In the genomic region with DNA sequence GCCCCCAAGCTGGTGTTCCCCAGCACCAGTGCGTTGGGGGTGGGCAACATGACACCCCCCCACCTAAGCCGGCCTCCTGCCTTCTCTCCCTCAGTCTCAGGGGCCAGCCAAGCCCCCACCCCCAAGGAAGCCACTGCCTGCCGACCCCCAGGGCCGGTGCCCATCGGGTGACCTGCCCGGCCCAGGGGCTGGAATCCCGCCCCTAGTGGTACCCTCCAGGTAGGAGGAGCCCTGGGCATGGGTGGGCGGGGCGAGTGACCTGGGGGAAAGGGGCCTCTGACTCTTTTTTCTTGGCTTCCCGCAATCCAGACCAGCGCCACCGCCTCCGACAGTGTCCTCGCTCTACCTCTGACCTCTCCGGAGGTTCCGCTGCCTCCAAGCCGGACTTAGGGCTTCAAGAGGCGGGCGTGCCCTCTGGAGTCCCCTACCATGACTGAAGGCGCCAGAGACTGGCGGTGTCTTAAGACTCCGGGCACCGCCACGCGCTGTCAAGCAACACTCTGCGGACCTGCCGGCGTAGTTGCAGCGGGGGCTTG, we compare ENCODE assay signal across 9 cellular contexts. TPM values are rescaled to one million over a fixed set of nuclear protein-coding genes. Genes with fewer than 3 reads are reported as not detected.
DNase-seq lines count a peak whose midpoint lies in the region; ATAC-seq and TF ChIP-seq lines count a peak whose summit lies in the region.
"Had no signal": no experiment of that assay in that cellular context is flagged by ENCODE, and none has a peak within 500 bp of the region (broad histone marks: within the 10 kb centered on the region; RNA-seq: fewer than 3 reads in every experiment).

No MANE protein-coding gene starts in this region.

- peaks cover 16% of the 10 kb centered on the region for H3K36me3 Mint-ChIP-seq in activated CD4-positive, alpha-beta T cell treated with anti-CD3 and anti-CD28 coated beads for 36 hours (ENCODE audit: low read depth)
- H3K36me3 Mint-ChIP-seq in HFFc6 (ENCODE audit: low read depth): peaks cover 4% of the 10 kb centered on the region; the same call in 1 of the 2 replicates

- intact Hi-C loops in activated CD4-positive, alpha-beta T cell treated with anti-CD3 and anti-CD28 coated beads for 36 hours (cut with DNase I, micrococcal nuclease): loop anchor here (1.0 to 5.0 kb wide), 3 partner anchors 100 to 585 kb away; a partner anchor contains a TSS

- H3K4me3 ChIP-seq in fibroblast of the aortic adventitia (ENCODE audit: low read depth, low read length): no peak overlapping the region

- no peaks in the 10 kb centered on the region for H3K27me3 Mint-ChIP-seq in activated CD4-positive, alpha-beta T cell treated with anti-CD3 and anti-CD28 coated beads for 36 hours
- no peaks in the 10 kb centered on the region; the same call in 1 of the 2 replicates for H3K27me3 Mint-ChIP-seq in HFFc6 (ENCODE audit: insufficient read depth)
- H3K27me3 Mint-ChIP-seq: activated CD4-positive, alpha-beta memory T cell treated with anti-CD3 and anti-CD28 coated beads, Interleukin-2, amount 10 ng/mL, durations not matched to agents 7 days and 5 days had no signal

- peak; percentile 46 for DNase-seq in activated CD4-positive, alpha-beta T cell treated with anti-CD3 and anti-CD28 coated beads for 36 hours
- DNase-seq in activated CD4-positive, alpha-beta T cell treated with anti-CD3 and anti-CD28 coated beads for 4 hours: no peak
- DNase-seq in NCI-H526 treated with DMSO at 0.1 percent for 48 hours (lab: John Stamatoyannopoulos, UW) (peak; percentile 74), fibroblast of the aortic adventitia (ENCODE audit: low read depth) (no peak), retina (peak; percentile 63), HFFc6 (no peak), dermis blood vessel endothelial cell (no peak)

- H3K4me1 Mint-ChIP-seq in activated CD4-positive, alpha-beta T cell treated with anti-CD3 and anti-CD28 coated beads for 36 hours: peaks cover 31% of the 10 kb centered on the region
- H3K4me1 Mint-ChIP-seq in HFFc6 (ENCODE audit: low read depth): peaks cover 30% of the 10 kb centered on the region

- no peak for ATAC-seq in activated CD4-positive, alpha-beta T cell treated with anti-CD3 and anti-CD28 coated beads for 36 hours
- no peak for ATAC-seq in HG02588 (IDR thresholded peaks at IDR 0.05; ENCODE audit: unreplicated experiment)

- TF ChIP-seq CTCF in fibroblast of the aortic adventitia (IDR thresholded peaks at IDR 0.05; ENCODE audit: insufficient read depth, low read length): peak; percentile 11
- TF ChIP-seq CTCF in HFFc6 (IDR thresholded peaks at IDR 0.05): no peak

- CTCF ChIA-PET in activated CD4-positive, alpha-beta T cell treated with anti-CD3 and anti-CD28 coated beads for 36 hours (lab: Charles Lee): interaction anchor here (0.6 to 9.1 kb wide), 30 partner anchors 8 to 623 kb away, joined by 3 to 81 read pairs (median 5); a partner anchor contains a TSS

- no peaks in the 10 kb centered on the region for H3K9me3 Mint-ChIP-seq in activated CD4-positive, alpha-beta T cell treated with anti-CD3 and anti-CD28 coated beads for 36 hours (ENCODE audit: low read depth)
- H3K9me3 Mint-ChIP-seq in HFFc6: no peaks in the 10 kb centered on the region
- H3K9me3 Mint-ChIP-seq: activated CD4-positive, alpha-beta memory T cell treated with anti-CD3 and anti-CD28 coated beads, Interleukin-2, amount 10 ng/mL, durations not matched to agents 7 days and 5 days had no signal

- peak overlapping the region; percentile 31 for H3K27ac Mint-ChIP-seq in activated CD4-positive, alpha-beta T cell treated with anti-CD3 and anti-CD28 coated beads for 36 hours
- H3K27ac Mint-ChIP-seq in HFFc6: no peak overlapping the region

- H3K4me3 Mint-ChIP-seq in activated CD4-positive, alpha-beta T cell treated with anti-CD3 and anti-CD28 coated beads for 36 hours: peak overlapping the region; percentile 83
- H3K4me3 Mint-ChIP-seq in HFFc6: no peak overlapping the region; the same call in 1 of the 2 replicates

- POLR2A ChIA-PET in activated CD4-positive, alpha-beta T cell treated with anti-CD3 and anti-CD28 coated beads for 36 hours (lab: Charles Lee): interaction anchor here (0.5 kb wide), 1 partner anchor 83 kb away, joined by 3 read pairs; no protein-coding TSS in a partner anchor

RNA-seq across cellular contexts. Expression of a gene that starts 1.3 kb away (rescaled TPM):
- total RNA-seq in activated CD4-positive, alpha-beta T cell treated with anti-CD3 and anti-CD28 coated beads for 36 hours: 1 to 10 TPM; 6.3 to 6.5 TPM
- total RNA-seq in fibroblast of the aortic adventitia (ENCODE audit: low replicate concordance): 2.4 and 5.3 TPM in 2 replicates
- total RNA-seq in HFFc6 (2021; fragmentation: NEBNext Ultra II Directional; extraction: Animal tissue kit (Norgen Biotek cat#: 25700)): 1 to 10 TPM; 3.6 to 5.6 (median 4.8) TPM
- 9.5 and 15.7 TPM in 2 replicates for total RNA-seq in dermis blood vessel endothelial cell

RNA-seq across cellular contexts. Expression of a gene that starts 11.1 kb away (rescaled TPM):
- total RNA-seq in activated CD4-positive, alpha-beta T cell treated with anti-CD3 and anti-CD28 coated beads for 36 hours: 10 to 100 TPM; 42.4 to 48.8 TPM
- total RNA-seq in fibroblast of the aortic adventitia (ENCODE audit: low replicate concordance) (39.0 and 69.9 TPM in 2 replicates), dermis blood vessel endothelial cell (289 and 307 TPM in 2 replicates)
- 10 to 100 TPM; 51.1 to 66.9 (median 63.7) TPM for total RNA-seq in HFFc6 (2021; fragmentation: NEBNext Ultra II Directional; extraction: Animal tissue kit (Norgen Biotek cat#: 25700))

RNA-seq across cellular contexts. Expression of a gene that starts 16.4 kb away (rescaled TPM):
- total RNA-seq in activated CD4-positive, alpha-beta T cell treated with anti-CD3 and anti-CD28 coated beads for 36 hours: 1 to 10 TPM; 5.1 to 6.9 TPM
- total RNA-seq in fibroblast of the aortic adventitia (ENCODE audit: low replicate concordance) (0.90 TPM in 1 of 2 replicates, not detected in the other), dermis blood vessel endothelial cell (1.9 and 2.2 TPM in 2 replicates)
- under 1 TPM; 0.25 to 0.87 (median 0.55) TPM for total RNA-seq in HFFc6 (2021; fragmentation: NEBNext Ultra II Directional; extraction: Animal tissue kit (Norgen Biotek cat#: 25700))

RNA-seq across cellular contexts. Expression of a gene that starts 28.6 kb away (rescaled TPM):
- not detected for total RNA-seq in activated CD4-positive, alpha-beta T cell treated with anti-CD3 and anti-CD28 coated beads for 36 hours
- total RNA-seq in fibroblast of the aortic adventitia (ENCODE audit: low replicate concordance) (not detected in 2 replicates), dermis blood vessel endothelial cell (not detected in 2 replicates)
- total RNA-seq in HFFc6 (2021; fragmentation: NEBNext Ultra II Directional; extraction: Animal tissue kit (Norgen Biotek cat#: 25700)): not detected
- total RNA-seq: activated CD4-positive, alpha-beta memory T cell treated with anti-CD3 and anti-CD28 coated beads, Interleukin-2, amount 10 ng/mL, durations not matched to agents 7 days and 5 days had no signal

RNA-seq across cellular contexts. Expression of a gene that starts 28.6 kb away (rescaled TPM):
- total RNA-seq in activated CD4-positive, alpha-beta T cell treated with anti-CD3 and anti-CD28 coated beads for 36 hours: under 1 TPM; 0.46 to 0.67 TPM
- total RNA-seq in fibroblast of the aortic adventitia (ENCODE audit: low replicate concordance) (0.09 TPM in 1 of 2 replicates, not detected in the other), dermis blood vessel endothelial cell (0.17 and 0.70 TPM in 2 replicates)
- total RNA-seq in HFFc6 (2021; fragmentation: NEBNext Ultra II Directional; extraction: Animal tissue kit (Norgen Biotek cat#: 25700)): under 1 TPM in 2 of 6 experiments, not detected in 4; 0.08 to 0.14 TPM

Comparison
In these comparisons a context has a peak if more than half of its experiments do, and no peak if none do; other contexts are left out.
1. DNase-seq: peak in activated CD4-positive, alpha-beta T cell treated with anti-CD3 and anti-CD28 coated beads for 36 hours (single experiment), NCI-H526 treated with DMSO at 0.1 percent for 48 hours (single experiment) and retina (single experiment); none in activated CD4-positive, alpha-beta T cell treated with anti-CD3 and anti-CD28 coated beads for 4 hours (0 of 2), fibroblast of the aortic adventitia (single experiment), HFFc6 (single experiment) and dermis blood vessel endothelial cell (single experiment).